In the genomic region with DNA sequence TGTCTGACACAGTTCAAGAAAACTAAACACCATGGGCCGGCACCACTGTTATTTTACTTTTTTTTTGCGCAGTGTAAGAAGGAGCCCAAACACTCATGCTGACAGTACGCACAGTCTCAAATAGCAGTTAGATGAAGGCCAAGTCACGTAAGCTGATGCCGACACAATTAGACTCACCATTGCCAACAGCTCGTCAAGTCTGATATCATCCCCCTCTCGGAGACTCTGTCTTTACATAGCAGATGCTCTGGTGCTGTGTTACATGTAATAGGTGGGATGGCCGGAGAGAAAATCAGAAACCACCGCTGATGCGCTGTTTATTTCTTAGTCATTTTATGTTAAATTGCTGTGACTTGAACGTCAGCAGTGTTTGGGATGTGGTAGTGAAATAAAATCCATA, we compare ENCODE assay signal across 22 cellular contexts. TPM values are rescaled to one million over a fixed set of nuclear protein-coding genes. Genes with fewer than 3 reads are reported as not detected.
DNase-seq lines count a peak whose midpoint lies in the region; ATAC-seq, FAIRE-seq and TF ChIP-seq lines count a peak whose summit lies in the region.
"Had no signal": no experiment of that assay in that cellular context is flagged by ENCODE, and none has a peak within 500 bp of the region (broad histone marks: within the 10 kb centered on the region; RNA-seq: fewer than 3 reads in every experiment).

No MANE protein-coding gene starts in this region.

- H3K4me3 Mint-ChIP-seq in brain (peak overlapping the region in 2 of 5 experiments; percentile 4 to 10), HFFc6 (no peak overlapping the region)
- H3K4me3 Mint-ChIP-seq: activated CD4-positive, alpha-beta T cell treated with anti-CD3 and anti-CD28 coated beads, Interleukin-2, amount 10 ng/mL, durations not matched to agents 24 days and 14 days; activated naive CD8-positive, alpha-beta T cell; IgD-negative memory B cell; stimulated activated memory B cell treated with anti-CD40 and anti-IgM and Interleukin-4, amounts not matched to agents 10 μg/mL and 1 μg/mL and 100 μg/mL, for 72 hours had no signal

- H3K27ac Mint-ChIP-seq in brain, result peak overlapping the region in 3 of 5 experiments; percentile 64 to 86 (median 74)
- no peak overlapping the region for H3K27ac Mint-ChIP-seq in HFFc6
- H3K27ac Mint-ChIP-seq: activated CD4-positive, alpha-beta T cell treated with anti-CD3 and anti-CD28 coated beads, Interleukin-2, amount 10 ng/mL, durations not matched to agents 24 days and 14 days; activated naive CD8-positive, alpha-beta T cell; IgD-negative memory B cell; stimulated activated memory B cell treated with anti-CD40 and anti-IgM and Interleukin-4, amounts not matched to agents 10 μg/mL and 1 μg/mL and 100 μg/mL, for 72 hours had no signal

- H2AFZ ChIP-seq in osteoblast (ENCODE audit: low read length), result peak overlapping the region; percentile 14
- H2AFZ ChIP-seq: PC-9 had no signal

- TF ChIP-seq CTCF in brain (conservative IDR thresholded peaks at IDR 0.05), result no peak
- no peak for TF ChIP-seq CTCF in osteoblast (IDR thresholded peaks at IDR 0.05; ENCODE audit: extremely low read depth, low read depth, low read length)
- no peak for TF ChIP-seq CTCF in upper lobe of right lung (IDR thresholded peaks at IDR 0.05)
- no peak for TF ChIP-seq CTCF in HFFc6 (IDR thresholded peaks at IDR 0.05)

- H3K4me1 Mint-ChIP-seq in brain (peaks cover 50% of the 10 kb centered on the region), HFFc6 (ENCODE audit: low read depth) (peaks cover 26% of the 10 kb centered on the region)
- H3K4me1 Mint-ChIP-seq: activated CD4-positive, alpha-beta T cell treated with anti-CD3 and anti-CD28 coated beads, Interleukin-2, amount 10 ng/mL, durations not matched to agents 24 days and 14 days; stimulated activated memory B cell treated with anti-CD40 and anti-IgM and Interleukin-4, amounts not matched to agents 10 μg/mL and 1 μg/mL and 100 μg/mL, for 72 hours had no signal

- peak overlapping the region; percentile 73 for H3K27ac ChIP-seq in osteoblast (ENCODE audit: low read depth, low read length)
- H3K27ac ChIP-seq in upper lobe of right lung, result no peak overlapping the region
- H3K27ac ChIP-seq: ovary, PC-9, sigmoid colon, SJSA1 had no signal

- H3K27me3 Mint-ChIP-seq in brain (peaks cover 12% of the 10 kb centered on the region), HFFc6 (ENCODE audit: insufficient read depth) (no peaks in the 10 kb centered on the region; the same call in 1 of the 2 replicates)
- H3K27me3 Mint-ChIP-seq: stimulated activated memory B cell treated with anti-CD40 and anti-IgM and Interleukin-4, amounts not matched to agents 10 μg/mL and 1 μg/mL and 100 μg/mL, for 72 hours had no signal

- H3K4me1 ChIP-seq in osteoblast (ENCODE audit: insufficient read depth, low read length), result peaks cover 38% of the 10 kb centered on the region
- H3K4me1 ChIP-seq in upper lobe of right lung, result peaks cover 4% of the 10 kb centered on the region

- peak; percentile 31 for FAIRE-seq in HTR-8/SVneo (lab: Jason Lieb, UNC)
- FAIRE-seq: endometrium had no signal

- H3K79me2 ChIP-seq in osteoblast (ENCODE audit: insufficient read depth, low read length), result peaks cover 22% of the 10 kb centered on the region

- H3K36me3 Mint-ChIP-seq in brain (no peaks in the 10 kb centered on the region), HFFc6 (ENCODE audit: low read depth) (no peaks in the 10 kb centered on the region)
- H3K36me3 Mint-ChIP-seq: activated naive CD8-positive, alpha-beta T cell; IgD-negative memory B cell; stimulated activated memory B cell treated with anti-CD40 and anti-IgM and Interleukin-4, amounts not matched to agents 10 μg/mL and 1 μg/mL and 100 μg/mL, for 72 hours had no signal

- no peaks in the 10 kb centered on the region for H3K9me3 ChIP-seq in osteoblast (ENCODE audit: low read depth, low read length)
- no peaks in the 10 kb centered on the region for H3K9me3 ChIP-seq in upper lobe of right lung
- H3K9me3 ChIP-seq: ovary, sigmoid colon, SJSA1, thyroid gland had no signal

- intact Hi-C loops in upper lobe of right lung (cut with DNase I), result no loop called here

- no peaks in the 10 kb centered on the region for H3K9me3 Mint-ChIP-seq in brain
- no peaks in the 10 kb centered on the region for H3K9me3 Mint-ChIP-seq in HFFc6
- H3K9me3 Mint-ChIP-seq: activated CD4-positive, alpha-beta T cell treated with anti-CD3 and anti-CD28 coated beads, Interleukin-2, amount 10 ng/mL, durations not matched to agents 24 days and 14 days; stimulated activated memory B cell treated with anti-CD40 and anti-IgM and Interleukin-4, amounts not matched to agents 10 μg/mL and 1 μg/mL and 100 μg/mL, for 72 hours had no signal

- H3K36me3 ChIP-seq in osteoblast (ENCODE audit: insufficient read depth, low read length) (no peaks in the 10 kb centered on the region), upper lobe of right lung (no peaks in the 10 kb centered on the region)
- H3K36me3 ChIP-seq: ovary, sigmoid colon, SJSA1, thyroid gland had no signal

- no peak for DNase-seq in HTR-8/SVneo (ENCODE audit: insufficient read length, low spot score)
- peak; percentile 73 for DNase-seq in NCI-H2029 treated with DMSO at 0.1 percent for 48 hours (lab: John Stamatoyannopoulos, UW)
- peak; percentile 90 for DNase-seq in osteoblast (ENCODE audit: insufficient read length, low spot score, missing footprints)
- no peak for DNase-seq in upper lobe of right lung
- no peak for DNase-seq in RPMI8226
- DNase-seq in ecto neural progenitor cell (ENCODE audit: low spot score), result no peak
- DNase-seq in HFFc6, result no peak
- DNase-seq: activated CD4-positive, alpha-beta T cell treated with anti-CD3 and anti-CD28 coated beads, Interleukin-2, amount 10 ng/mL, durations not matched to agents 24 days and 14 days; cortex of kidney; GF-D8; NCI-H1694; ovary; PC-9; sigmoid colon; thyroid gland had no signal

- peak overlapping the region; percentile 2 for H3K4me3 ChIP-seq in osteoblast (ENCODE audit: insufficient read depth, low read length)
- no peak overlapping the region for H3K4me3 ChIP-seq in upper lobe of right lung
- H3K4me3 ChIP-seq: lung, ovary, PC-9, sigmoid colon, SJSA1, thyroid gland had no signal

- H3K27me3 ChIP-seq in osteoblast (ENCODE audit: insufficient read depth, low read length) (no peaks in the 10 kb centered on the region), upper lobe of right lung (no peaks in the 10 kb centered on the region)
- H3K27me3 ChIP-seq: ovary, sigmoid colon, SJSA1, thyroid gland had no signal

- no peaks in the 10 kb centered on the region for H4K20me1 ChIP-seq in osteoblast (ENCODE audit: insufficient read depth, low read length)

- H3K4me2 ChIP-seq in osteoblast (ENCODE audit: insufficient read depth, low read length), result peak overlapping the region; percentile 58
- H3K4me2 ChIP-seq: PC-9 had no signal

- ATAC-seq in upper lobe of right lung, result no peak

RNA-seq across cellular contexts. Expression of gene TGFB2, which starts 49.3 kb away (rescaled TPM):
- polyA plus RNA-seq in brain (ENCODE audit: insufficient read depth, low read depth, low replicate concordance), result 7.8 TPM
- 12.7 and 13.4 TPM in 2 replicates for total RNA-seq in osteoblast
- 19.8 TPM for total RNA-seq in upper lobe of right lung
- total RNA-seq in HFFc6 (2021; fragmentation: NEBNext Ultra II Directional; extraction: Animal tissue kit (Norgen Biotek cat#: 25700)), result 10 to 100 TPM in 1 of 6 experiments, 1 to 10 TPM in 5; 2.0 to 11.8 (median 2.5) TPM
- total RNA-seq: activated CD4-positive, alpha-beta T cell treated with anti-CD3 and anti-CD28 coated beads, Interleukin-2, amount 10 ng/mL, durations not matched to agents 24 days and 14 days had no signal

Comparison
In these comparisons a context has a peak if more than half of its experiments do, and no peak if none do; other contexts are left out.
1. DNase-seq: peak in NCI-H2029 treated with DMSO at 0.1 percent for 48 hours (single experiment) and osteoblast (single experiment); none in HTR-8/SVneo (single experiment), upper lobe of right lung (single experiment), RPMI8226 (single experiment), ecto neural progenitor cell (single experiment) and HFFc6 (single experiment).